In the genomic region with DNA sequence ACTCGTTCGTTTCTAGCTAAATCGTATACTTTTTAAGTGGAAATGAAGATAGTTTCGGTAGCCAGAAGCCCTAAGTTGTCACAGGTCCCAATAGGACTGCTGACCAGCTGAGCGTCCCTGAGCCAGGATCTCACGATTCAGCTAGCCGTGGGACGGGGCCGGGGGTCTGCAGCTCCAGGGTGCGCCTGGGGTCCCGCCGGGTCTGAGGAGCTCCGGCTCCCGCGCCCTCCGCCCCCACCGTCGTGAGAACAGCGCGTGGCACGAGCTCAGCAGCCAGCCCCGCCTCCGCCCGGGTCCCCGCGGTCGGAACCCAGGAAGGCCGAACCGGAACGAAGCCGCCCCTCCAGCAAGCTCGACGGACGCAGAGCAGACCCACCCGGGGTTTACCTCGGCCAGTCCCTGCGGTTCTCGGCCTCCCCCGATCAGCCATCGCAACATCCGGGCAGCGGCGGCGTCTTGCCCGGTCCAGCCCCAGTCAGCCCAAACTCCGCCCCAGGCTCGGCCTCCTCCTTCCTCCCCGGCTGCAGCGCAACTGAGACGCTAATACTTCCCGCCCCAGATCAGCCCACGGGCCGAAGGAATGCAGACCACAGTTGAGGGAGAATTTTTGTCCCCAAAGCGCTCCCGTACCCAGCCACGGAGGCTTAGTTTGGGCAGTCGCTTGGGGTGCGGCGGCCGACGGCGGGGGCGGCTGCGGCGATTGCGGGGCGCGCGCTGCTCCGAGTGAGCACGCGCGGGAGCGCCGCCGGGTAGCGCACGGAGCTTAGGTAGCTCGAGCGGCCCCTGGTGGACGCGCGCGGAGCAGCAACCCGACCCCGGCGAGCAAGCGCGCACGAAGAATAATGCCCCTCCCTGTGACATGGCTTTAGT, we compare ENCODE assay signal across 8 cellular contexts. TPM values are rescaled to one million over a fixed set of nuclear protein-coding genes. Genes with fewer than 3 reads are reported as not detected.
A peak's percentile ranks its signal among the peaks of the same experiment; 100 is the strongest.
DNase-seq lines count a peak whose midpoint lies in the region; ATAC-seq and TF ChIP-seq lines count a peak whose summit lies in the region.

A gene with protein sequence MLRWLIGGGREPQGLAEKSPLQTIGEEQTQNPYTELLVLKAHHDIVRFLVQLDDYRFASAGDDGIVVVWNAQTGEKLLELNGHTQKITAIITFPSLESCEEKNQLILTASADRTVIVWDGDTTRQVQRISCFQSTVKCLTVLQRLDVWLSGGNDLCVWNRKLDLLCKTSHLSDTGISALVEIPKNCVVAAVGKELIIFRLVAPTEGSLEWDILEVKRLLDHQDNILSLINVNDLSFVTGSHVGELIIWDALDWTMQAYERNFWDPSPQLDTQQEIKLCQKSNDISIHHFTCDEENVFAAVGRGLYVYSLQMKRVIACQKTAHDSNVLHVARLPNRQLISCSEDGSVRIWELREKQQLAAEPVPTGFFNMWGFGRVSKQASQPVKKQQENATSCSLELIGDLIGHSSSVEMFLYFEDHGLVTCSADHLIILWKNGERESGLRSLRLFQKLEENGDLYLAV (minus strand): TSS at position 534 of the 870 bp plus-strand sequence. CDS start 96 bp downstream, at position 438.

- H3K9me3 ChIP-seq in CD4-positive, alpha-beta T cell (ENCODE audit: control insufficient read depth, low read length): no peaks in the 10 kb centered on the region
- no peaks in the 10 kb centered on the region for H3K9me3 ChIP-seq in right lobe of liver

- POLR2A ChIA-PET in CD4-positive, alpha-beta T cell (lab: Charles Lee): interaction anchor here (0.6 to 1.9 kb wide), 11 partner anchors 285 to 1744 kb away, joined by 3 to 9 read pairs (median 6); a partner anchor contains a TSS

- peaks cover 33% of the 10 kb centered on the region for H3K27me3 Mint-ChIP-seq in CD4-positive, alpha-beta T cell

- no peaks in the 10 kb centered on the region for H3K27me3 ChIP-seq in CD4-positive, alpha-beta T cell (ENCODE audit: control insufficient read depth, insufficient read depth, low read length)
- no peaks in the 10 kb centered on the region for H3K27me3 ChIP-seq in dorsolateral prefrontal cortex
- H3K27me3 ChIP-seq in right lobe of liver: no peaks in the 10 kb centered on the region

- H3K4me1 Mint-ChIP-seq in CD4-positive, alpha-beta T cell (ENCODE audit: low read depth): peaks cover 24% of the 10 kb centered on the region

- CTCF ChIA-PET in CD4-positive, alpha-beta T cell (lab: Charles Lee): interaction anchor here (1.1 to 2.0 kb wide), 8 partner anchors 8 to 624 kb away, joined by 3 to 12 read pairs (median 6); no protein-coding TSS in a partner anchor

- H3K9me3 Mint-ChIP-seq in CD4-positive, alpha-beta T cell: no peaks in the 10 kb centered on the region

- H3K27ac Mint-ChIP-seq in CD4-positive, alpha-beta T cell: peak within 1 kb of the TSS; percentile 69

- no peaks in the 10 kb centered on the region for H3K36me3 Mint-ChIP-seq in CD4-positive, alpha-beta T cell (ENCODE audit: low read depth)

- H3K4me3 ChIP-seq in dorsolateral prefrontal cortex: peak within 1 kb of the TSS; percentile 67 to 95 (median 87)
- H3K4me3 ChIP-seq in right lobe of liver: peak within 1 kb of the TSS; percentile 72 to 79 (median 74)

- intact Hi-C loops in CD4-positive, alpha-beta T cell (cut with DNase I, micrococcal nuclease): loop anchor here (2.0 to 10.0 kb wide), 7 partner anchors 285 to 1745 kb away; a partner anchor contains a TSS
- intact Hi-C loops in dorsolateral prefrontal cortex (cut with DNase I) (loop anchor here (1.0 to 10.0 kb wide), 4 partner anchors 357 to 868 kb away; a partner anchor contains a TSS), right lobe of liver (cut with DNase I) (no loop called here)

- peak within 1 kb of the TSS; percentile 96 for H3K4me3 Mint-ChIP-seq in CD4-positive, alpha-beta T cell

- ATAC-seq in CD4-positive, alpha-beta T cell (ENCODE audit: poor library complexity): peak; percentile 92
- ATAC-seq in GM19395 (IDR thresholded peaks at IDR 0.05; ENCODE audit: unreplicated experiment): peak; percentile 92
- ATAC-seq in HG03565 (IDR thresholded peaks at IDR 0.05; ENCODE audit: unreplicated experiment): peak; percentile 74
- peak; percentile 92 to 96 (median 94) for ATAC-seq in right lobe of liver

- DNase-seq in CD4-positive, alpha-beta T cell: peak; percentile 66 to 88 (median 81)
- DNase-seq in NCI-H82 (lab: John Stamatoyannopoulos, UW): peak; percentile 91
- peak; percentile 87 to 89 for DNase-seq in activated CD4-positive, alpha-beta T cell treated with anti-CD3 and anti-CD28 coated beads, Interleukin-2, amount 50 U/mL, for 48 hours
- DNase-seq in dorsolateral prefrontal cortex: peak; percentile 80 to 89 (median 84)
- DNase-seq in right lobe of liver: peak; percentile 92 to 94 (median 94)
- peak; percentile 77 to 88 for DNase-seq in stimulated activated CD4-positive, alpha-beta T cell treated with anti-CD3 and anti-CD28 coated beads, Interleukin-4, amount 100 ng/mL, for 4 hours

- TF ChIP-seq CTCF in CD4-positive, alpha-beta T cell (IDR thresholded peaks at IDR 0.05): peak; percentile 91
- peak; percentile 86 to 100 (median 96) for TF ChIP-seq CTCF in dorsolateral prefrontal cortex (IDR thresholded peaks at IDR 0.05 in 54 of 56, conservative IDR thresholded peaks at IDR 0.05 in 2 of 56; ENCODE audit: low read depth in 1 of 56, partially characterized antibody in 56 of 56)
- TF ChIP-seq CTCF in right lobe of liver (IDR thresholded peaks at IDR 0.05): peak in 3 of 4 donors; percentile 92 to 99 (median 98)

- peak within 1 kb of the TSS; percentile 70 for H3K27ac ChIP-seq in CD4-positive, alpha-beta T cell (ENCODE audit: low read depth, low read length)
- H3K27ac ChIP-seq in dorsolateral prefrontal cortex: peak within 1 kb of the TSS; percentile 75 to 98 (median 94)
- H3K27ac ChIP-seq in right lobe of liver: peak within 1 kb of the TSS; percentile 89 to 94 (median 92)

- H3K4me1 ChIP-seq in right lobe of liver: peaks cover 0 to 4% (median 0%) of the 10 kb centered on the region in 4 donors

- H3K36me3 ChIP-seq in right lobe of liver: no peaks in the 10 kb centered on the region

- peak; percentile 73 for TF ChIP-seq POLR2A in right lobe of liver (IDR thresholded peaks at IDR 0.05)

- WGBS in right lobe of liver (ENCODE audit: insufficient coverage, low coverage, low lambda C conversion rate, missing lambda C conversion rate): 0% methylated on average over 19 of the region's 90 CpGs

RNA-seq across cellular contexts. Expression of the gene that starts here (rescaled TPM):
- total RNA-seq in CD4-positive, alpha-beta T cell: 1 to 10 TPM; 4.2 to 4.4 TPM
- total RNA-seq in dorsolateral prefrontal cortex (10 to 100 TPM; 43.7 to 80.4 (median 60.8) TPM), right lobe of liver (10 to 100 TPM; 12.9 to 17.7 (median 17.6) TPM)

Comparison
In these comparisons a context has a peak if more than half of its experiments do, and no peak if none do; other contexts are left out.
1. Peak in every context shown above with its lines: DNase-seq, ATAC-seq, H3K4me3 ChIP-seq and H3K27ac ChIP-seq.
2. intact Hi-C loops: an anchor here in CD4-positive, alpha-beta T cell (2.0 to 10.0 kb wide) and dorsolateral prefrontal cortex (1.0 to 10.0 kb wide); none called in right lobe of liver.